ENCODE assay signal across 19 cellular contexts in genomic region chr10:115936926-115937755, GRCh38.
A peak's percentile ranks its signal among the peaks of the same experiment; 100 is the strongest.
DNase-seq lines count a peak whose midpoint lies in the region; TF ChIP-seq lines count a peak whose summit lies in the region.
"Had no signal": no experiment of that assay in that cellular context is flagged by ENCODE, and none has a peak within 500 bp of the region (broad histone marks: within the 10 kb centered on the region; RNA-seq: fewer than 3 reads in every experiment).

No MANE protein-coding gene starts in this region.

- H3K27ac ChIP-seq in colonic mucosa = no peak overlapping the region
- H3K27ac ChIP-seq: hepatocyte, testis, VCaP had no signal

- H3K9ac ChIP-seq in colonic mucosa (ENCODE audit: low read depth in 2 of 2, low read length in 2 of 2) = no peak overlapping the region

- intact Hi-C loops in colonic mucosa (cut with DNase I) = no loop called here

- H3K4me1 Mint-ChIP-seq in chondrocyte (ENCODE audit: low read depth) = peaks cover 35% of the 10 kb centered on the region
- H3K4me1 Mint-ChIP-seq: activated CD4-positive, alpha-beta memory T cell treated with anti-CD3 and anti-CD28 coated beads, Interleukin-2, amount 10 ng/mL, durations not matched to agents 7 days and 5 days; B cell; IgD-negative memory B cell; T-cell had no signal

- no peaks in the 10 kb centered on the region for H3K36me3 Mint-ChIP-seq in chondrocyte (ENCODE audit: low read depth)
- H3K36me3 Mint-ChIP-seq: IgD-negative memory B cell, T-cell had no signal

- no peaks in the 10 kb centered on the region for H3K27me3 Mint-ChIP-seq in chondrocyte (ENCODE audit: low read depth)
- H3K27me3 Mint-ChIP-seq: activated CD4-positive, alpha-beta memory T cell treated with anti-CD3 and anti-CD28 coated beads, Interleukin-2, amount 10 ng/mL, durations not matched to agents 7 days and 5 days; B cell; IgD-negative memory B cell; T-cell had no signal

- no peaks in the 10 kb centered on the region for H3K27me3 ChIP-seq in colonic mucosa
- no peaks in the 10 kb centered on the region for H3K27me3 ChIP-seq in MG63
- H3K27me3 ChIP-seq: hepatocyte, testis had no signal

- H3K9me3 ChIP-seq in colonic mucosa = no peaks in the 10 kb centered on the region
- no peaks in the 10 kb centered on the region for H3K9me3 ChIP-seq in MG63
- H3K9me3 ChIP-seq: testis had no signal

- peak overlapping the region; percentile 75 for H3K27ac Mint-ChIP-seq in chondrocyte (ENCODE audit: unreplicated experiment)
- H3K27ac Mint-ChIP-seq: activated CD4-positive, alpha-beta memory T cell treated with anti-CD3 and anti-CD28 coated beads, Interleukin-2, amount 10 ng/mL, durations not matched to agents 7 days and 5 days; activated T-helper 1 cell treated with anti-CD3 and anti-CD28 coated beads, Interleukin-12 subunit alpha, Interleukin-12 subunit beta, Interleukin-2, Interleukin-4 antibody, amounts not matched to agents 30 ng/mL and 10 ng/mL and 1 ng/mL, durations not matched to agents 14 hours and 24 hours and 36 hours; B cell; IgD-negative memory B cell; T-cell had no signal

- DNase-seq in AG09309 (ENCODE audit: low read depth) (peak; percentile 31), M059J (ENCODE audit: low read depth) (peak; percentile 83), chondrocyte (ENCODE audit: low spot score) (no peak), kidney tubule cell (ENCODE audit: low spot score) (peak; percentile 86), colonic mucosa (no peak), MG63 (no peak), putamen (ENCODE audit: low spot score) (no peak), KG1 (lab: John Stamatoyannopoulos, UW) (no peak)
- DNase-seq: activated CD4-positive, alpha-beta memory T cell treated with anti-CD3 and anti-CD28 coated beads, Interleukin-2, amount 10 ng/mL, durations not matched to agents 7 days and 5 days; NCI-H1092; NCI-H2171; small intestine; T-cell; testis had no signal

- H3K4me3 ChIP-seq in AG09309 (ENCODE audit: control insufficient read depth, low read depth, low read length) (no peak overlapping the region), colonic mucosa (no peak overlapping the region), MG63 (no peak overlapping the region)
- H3K4me3 ChIP-seq: hepatocyte, testis had no signal

- H3K9me3 Mint-ChIP-seq in chondrocyte (ENCODE audit: low read depth) = peaks cover 3% of the 10 kb centered on the region
- H3K9me3 Mint-ChIP-seq: activated CD4-positive, alpha-beta memory T cell treated with anti-CD3 and anti-CD28 coated beads, Interleukin-2, amount 10 ng/mL, durations not matched to agents 7 days and 5 days had no signal

- no peaks in the 10 kb centered on the region for H3K36me3 ChIP-seq in colonic mucosa
- H3K36me3 ChIP-seq in MG63 = no peaks in the 10 kb centered on the region

- H3K4me1 ChIP-seq in colonic mucosa = no peaks in the 10 kb centered on the region
- H3K4me1 ChIP-seq: testis had no signal

- no peak for TF ChIP-seq CTCF in AG09309 (IDR thresholded peaks at IDR 0.05; ENCODE audit: control insufficient read depth, insufficient read depth, low read depth, low read length, missing control alignments)
- TF ChIP-seq CTCF in chondrocyte (IDR thresholded peaks at IDR 0.05) = no peak
- no peak for TF ChIP-seq CTCF in colonic mucosa (IDR thresholded peaks at IDR 0.05)

- no peak overlapping the region for H3K4me3 Mint-ChIP-seq in chondrocyte (ENCODE audit: unreplicated experiment)
- H3K4me3 Mint-ChIP-seq: activated CD4-positive, alpha-beta memory T cell treated with anti-CD3 and anti-CD28 coated beads, Interleukin-2, amount 10 ng/mL, durations not matched to agents 7 days and 5 days; activated T-helper 1 cell treated with anti-CD3 and anti-CD28 coated beads, Interleukin-12 subunit alpha, Interleukin-12 subunit beta, Interleukin-2, Interleukin-4 antibody, amounts not matched to agents 30 ng/mL and 10 ng/mL and 1 ng/mL, durations not matched to agents 14 hours and 24 hours and 36 hours; B cell; IgD-negative memory B cell; T-cell had no signal

Comparison
In these comparisons a context has a peak if more than half of its experiments do, and no peak if none do; other contexts are left out.
1. DNase-seq: peak in AG09309 (single experiment), M059J (single experiment) and kidney tubule cell (single experiment); none in chondrocyte (single experiment), colonic mucosa (single experiment), MG63 (single experiment), putamen (single experiment) and KG1 (single experiment).